Comparison of ENCODE assay signal across 9 cellular contexts in genomic region chr7:520503-521161, GRCh38. TPM values are rescaled to one million over a fixed set of nuclear protein-coding genes. Genes with fewer than 3 reads are reported as not detected.
DNase-seq lines count a peak whose midpoint lies in the region; ATAC-seq and TF ChIP-seq lines count a peak whose summit lies in the region.
"Had no signal": no experiment of that assay in that cellular context is flagged by ENCODE, and none has a peak within 500 bp of the region (broad histone marks: within the 10 kb centered on the region; RNA-seq: fewer than 3 reads in every experiment).

No MANE protein-coding gene starts in this region.

- WGBS in GM23248 (ENCODE audit: low coverage in 1 of 2, low lambda C conversion rate in 2 of 2, missing lambda C conversion rate in 2 of 2), 2 experiments = 2% methylated on average over 51 to 56 of the region's 63 CpGs
- no CpG with 5 or more reads among the region's 63 CpGs for WGBS in iPS DF 6.9 (ENCODE audit: insufficient coverage, insufficient read length)
- 0 to 9% (median 7%) methylated on average over 7 to 63 of the region's 63 CpGs for WGBS in spleen, 5 donors

- H3K4me3 ChIP-seq in GM23248 (peak overlapping the region; percentile 63), iPS DF 6.9 (ENCODE audit: low read length) (peak overlapping the region; percentile 48; the same call in 1 of the 2 replicates), spleen (peak overlapping the region; percentile 25 to 85 (median 52))

- H3K9me3 Mint-ChIP-seq in activated naive CD8-positive, alpha-beta T cell treated with anti-CD3 and anti-CD28 coated beads, Interleukin-2, amount 50 U/mL, for 24 hours = no peaks in the 10 kb centered on the region

- H2AFZ ChIP-seq in GM23248 = peak overlapping the region; percentile 27; the same call in 1 of the 2 replicates

- no peaks in the 10 kb centered on the region for H3F3A ChIP-seq in GM23248 (ENCODE audit: insufficient read depth)

- no peak overlapping the region for H3K4me2 ChIP-seq in GM23248 (ENCODE audit: unreplicated experiment)

- peaks cover 40% of the 10 kb centered on the region for H3K27me3 Mint-ChIP-seq in activated naive CD8-positive, alpha-beta T cell treated with anti-CD3 and anti-CD28 coated beads, Interleukin-2, amount 50 U/mL, for 24 hours

- H3K27ac Mint-ChIP-seq in activated naive CD8-positive, alpha-beta T cell treated with anti-CD3 and anti-CD28 coated beads, Interleukin-2, amount 50 U/mL, for 24 hours = no peak overlapping the region

- no peak for ATAC-seq in activated naive CD8-positive, alpha-beta T cell treated with anti-CD3 and anti-CD28 coated beads, Interleukin-2, amount 50 U/mL, for 24 hours
- ATAC-seq in GM19397 (IDR thresholded peaks at IDR 0.05; ENCODE audit: unreplicated experiment) (no peak), GM18867 (IDR thresholded peaks at IDR 0.05; ENCODE audit: unreplicated experiment) (no peak), GM21367 (IDR thresholded peaks at IDR 0.05; ENCODE audit: unreplicated experiment) (no peak)

- in situ Hi-C loops in GM23248 (cut with MboI) = no loop called here

- peaks cover 3% of the 10 kb centered on the region for H3K36me3 Mint-ChIP-seq in activated naive CD8-positive, alpha-beta T cell treated with anti-CD3 and anti-CD28 coated beads, Interleukin-2, amount 50 U/mL, for 24 hours (ENCODE audit: low read depth)

- no peaks in the 10 kb centered on the region for H3K79me2 ChIP-seq in GM23248 (ENCODE audit: insufficient read depth)

- DNase-seq in GM23248 (peak; percentile 56), iPS DF 6.9 (ENCODE audit: low read depth, low spot score) (no peak), spleen (no peak), NCI-H187 treated with DMSO at 0.1 percent for 48 hours (lab: John Stamatoyannopoulos, UW) (no peak)
- DNase-seq in activated naive CD8-positive, alpha-beta T cell treated with anti-CD3 and anti-CD28 coated beads, Interleukin-2, amount 50 U/mL, for 24 hours = no peak
- DNase-seq: NCI-H1048 had no signal

- H3K9ac ChIP-seq in GM23248 = no peak overlapping the region

- peaks cover 33% of the 10 kb centered on the region for H3K27me3 ChIP-seq in GM23248 (replicated peaks; ENCODE audit: insufficient read depth)
- H3K27me3 ChIP-seq in iPS DF 6.9 (ENCODE audit: control insufficient read depth, insufficient read depth, low read length) = peaks cover 26% of the 10 kb centered on the region
- peaks cover 0 to 78% (median 62%) of the 10 kb centered on the region in 7 donors for H3K27me3 ChIP-seq in spleen (replicated peaks in 1 of 7)

- intact Hi-C loops in spleen (cut with DNase I; ENCODE audit: low total_unique reads) = no loop called here

- no peaks in the 10 kb centered on the region for H3K4me1 ChIP-seq in GM23248 (ENCODE audit: insufficient read depth)
- peaks cover 4% of the 10 kb centered on the region for H3K4me1 ChIP-seq in iPS DF 6.9 (ENCODE audit: control insufficient read depth, insufficient read depth, low read length)
- H3K4me1 ChIP-seq in spleen = peaks cover 25 to 78% (median 66%) of the 10 kb centered on the region in 6 donors

- no peaks in the 10 kb centered on the region for H3K9me2 ChIP-seq in GM23248 (ENCODE audit: insufficient read depth)

- H3K27ac ChIP-seq in GM23248 (no peak overlapping the region), iPS DF 6.9 (ENCODE audit: low read length) (no peak overlapping the region), spleen (peak overlapping the region; percentile 72 to 90 (median 86))

- H3K4me3 Mint-ChIP-seq in activated naive CD8-positive, alpha-beta T cell treated with anti-CD3 and anti-CD28 coated beads, Interleukin-2, amount 50 U/mL, for 24 hours = peak overlapping the region; percentile 21

- H4K20me1 ChIP-seq in GM23248 (ENCODE audit: insufficient read depth) = no peaks in the 10 kb centered on the region

- peak in 1 of 11 experiments; percentile 6 for TF ChIP-seq CTCF in spleen (IDR thresholded peaks at IDR 0.05 in 8 of 11, conservative IDR thresholded peaks at IDR 0.05 in 3 of 11)

- H3K9me3 ChIP-seq in GM23248 (ENCODE audit: low read depth) = no peaks in the 10 kb centered on the region
- no peaks in the 10 kb centered on the region for H3K9me3 ChIP-seq in iPS DF 6.9 (ENCODE audit: control insufficient read depth, insufficient read depth, low read length)
- H3K9me3 ChIP-seq in spleen = no peaks in the 10 kb centered on the region

- no peaks in the 10 kb centered on the region for H3K36me3 ChIP-seq in GM23248 (ENCODE audit: low read depth)
- H3K36me3 ChIP-seq in iPS DF 6.9 (ENCODE audit: control insufficient read depth, insufficient read depth, low read length) = no peaks in the 10 kb centered on the region
- no peaks in the 10 kb centered on the region for H3K36me3 ChIP-seq in spleen

- H3K4me1 Mint-ChIP-seq in activated naive CD8-positive, alpha-beta T cell treated with anti-CD3 and anti-CD28 coated beads, Interleukin-2, amount 50 U/mL, for 24 hours = peaks cover 15% of the 10 kb centered on the region

- no peak for TF ChIP-seq POLR2A in spleen (IDR thresholded peaks at IDR 0.05)

RNA-seq across cellular contexts. Expression of gene PDGFA, which starts 1.0 kb away (rescaled TPM):
- total RNA-seq in GM23248 (2014; rRNA removed; shearing (Covaris generic)) = 8.4 and 9.4 TPM in 2 replicates
- polyA plus RNA-seq in GM23248 (2016; fragmentation: Nextera tagmentation; extraction: Ambion mirVana) = 4.7 and 5.1 TPM in 2 replicates
- 10 to 100 TPM; 16.1 to 49.5 (median 24.5) TPM for total RNA-seq in spleen
- 10 to 100 TPM in 1 of 3 donors, 1 to 10 TPM in 2; 6.1 to 16.8 (median 9.9) TPM for polyA plus RNA-seq in spleen

Comparison
In these comparisons a context has a peak if more than half of its experiments do, and no peak if none do; other contexts are left out.
1. H3K27ac ChIP-seq: peak in spleen (8 of 8); none in GM23248 (single experiment) and iPS DF 6.9 (single experiment).
2. Peak in every context shown above with its lines, with median percentiles within 50 percentile points of each other: H3K4me3 ChIP-seq.